8 cellular contexts compared by ENCODE assay signal in the genomic region with DNA sequence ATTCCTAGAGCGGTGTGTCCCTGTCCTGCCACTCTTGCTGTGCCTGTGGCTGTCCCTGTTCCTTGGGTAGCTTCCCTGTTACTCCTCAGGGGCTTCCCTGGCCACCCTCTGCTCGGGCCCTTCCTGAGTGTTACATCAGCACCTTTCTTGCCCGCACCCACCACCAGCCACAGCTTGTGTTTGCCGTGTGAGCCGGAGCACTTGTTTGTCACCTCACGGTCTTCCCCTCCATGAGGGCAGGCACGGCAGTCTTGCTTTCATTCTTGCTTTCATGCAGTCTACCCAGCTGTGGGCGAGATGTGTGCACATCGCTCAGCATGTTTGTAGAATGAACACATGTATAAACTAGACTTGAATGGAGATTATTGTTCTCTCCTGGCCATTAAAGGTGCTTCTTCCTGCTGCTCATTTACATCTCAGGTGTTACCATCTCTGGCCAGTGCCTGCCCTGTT.
DNase-seq lines count a peak whose midpoint lies in the region; ATAC-seq and TF ChIP-seq lines count a peak whose summit lies in the region.

No MANE protein-coding gene starts in this region.

- H3K27me3 Mint-ChIP-seq in effector memory CD8-positive, alpha-beta T cell: no peaks in the 10 kb centered on the region

- H3K4me3 ChIP-seq in coronary artery: no peak overlapping the region

- peak overlapping the region; percentile 87 to 96 for H3K27ac Mint-ChIP-seq in effector memory CD8-positive, alpha-beta T cell

- peaks cover 20% of the 10 kb centered on the region for H3K36me3 Mint-ChIP-seq in effector memory CD8-positive, alpha-beta T cell (ENCODE audit: insufficient read depth)

- peak; percentile 70 for ATAC-seq in HG03097 (IDR thresholded peaks at IDR 0.05; ENCODE audit: low FRiP score, unreplicated experiment)
- peak; percentile 87 for ATAC-seq in effector memory CD8-positive, alpha-beta T cell (replicated peaks)

- H3K4me3 Mint-ChIP-seq in effector memory CD8-positive, alpha-beta T cell: peak overlapping the region; percentile 74 to 81

- H3K4me1 Mint-ChIP-seq in effector memory CD8-positive, alpha-beta T cell (ENCODE audit: low read depth in 2 of 2): peaks cover 49 to 71% of the 10 kb centered on the region in 2 donors

- H3K9me3 Mint-ChIP-seq in effector memory CD8-positive, alpha-beta T cell: no peaks in the 10 kb centered on the region

- H3K27ac ChIP-seq in coronary artery: no peak overlapping the region

- peak; percentile 30 for DNase-seq in NCI-H2029 (lab: John Stamatoyannopoulos, UW)
- DNase-seq in NCI-H2029 treated with DMSO at 0.1 percent for 48 hours (lab: John Stamatoyannopoulos, UW): no peak
- DNase-seq in T-helper 9 cell: peak; percentile 20
- peak; percentile 40 to 52 (median 44) for DNase-seq in effector memory CD8-positive, alpha-beta T cell
- DNase-seq in stimulated activated CD8-positive, alpha-beta memory T cell treated with anti-CD3 and anti-CD28 coated beads, Interleukin-4, amount 100 ng/mL, for 24 hours (ENCODE audit: low read depth): peak; percentile 40
- DNase-seq in NOMO-1 treated with dmso at 0.1 percent for 144 hours (lab: John Stamatoyannopoulos, UW; ENCODE audit: unreplicated experiment): no peak
- no peak for DNase-seq in coronary artery (ENCODE audit: low spot score)

- TF ChIP-seq CTCF in coronary artery (IDR thresholded peaks at IDR 0.05): no peak

Comparison
In these comparisons a context has a peak if more than half of its experiments do, and no peak if none do; other contexts are left out.
1. DNase-seq: peak in NCI-H2029 (single experiment), T-helper 9 cell (single experiment), effector memory CD8-positive, alpha-beta T cell (3 of 3) and stimulated activated CD8-positive, alpha-beta memory T cell treated with anti-CD3 and anti-CD28 coated beads, Interleukin-4, amount 100 ng/mL, for 24 hours (single experiment); none in NCI-H2029 treated with DMSO at 0.1 percent for 48 hours (single experiment), NOMO-1 treated with dmso at 0.1 percent for 144 hours (single experiment) and coronary artery (single experiment).